ENCODE assay signal across 8 cellular contexts in the genomic region with DNA sequence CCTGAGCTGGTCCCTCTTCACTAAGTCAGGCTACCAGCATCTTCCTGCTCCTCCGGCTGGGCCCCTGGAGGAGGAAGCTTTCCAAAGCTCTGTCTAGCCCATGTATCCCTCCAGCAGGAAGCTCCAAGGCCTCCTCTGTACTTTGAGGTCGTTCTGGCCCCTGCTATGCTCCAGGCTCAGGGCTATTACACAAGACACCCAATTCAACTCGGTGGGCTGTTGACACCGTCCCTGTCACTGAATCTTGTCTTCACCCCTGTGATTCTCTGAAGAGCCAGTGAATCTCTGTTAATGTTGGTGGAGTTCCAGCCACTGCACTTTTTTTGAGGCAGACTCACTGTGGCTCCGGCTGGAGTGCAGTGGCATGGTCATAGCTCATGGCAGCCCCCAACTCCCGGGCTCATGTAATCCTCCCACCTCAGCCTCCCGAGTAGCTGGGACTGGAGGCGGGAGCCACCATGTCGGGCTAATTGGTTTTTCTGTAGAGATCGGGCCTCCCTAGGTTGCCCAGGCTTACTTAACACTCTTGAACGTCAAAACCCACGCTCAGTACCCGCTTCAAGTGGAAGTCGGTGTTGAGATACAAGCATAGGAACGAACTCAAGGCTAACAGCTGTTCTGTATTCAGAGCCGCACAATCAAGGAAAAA. TPM values are rescaled to one million over a fixed set of nuclear protein-coding genes. Genes with fewer than 3 reads are reported as not detected.
DNase-seq lines count a peak whose midpoint lies in the region; ATAC-seq and TF ChIP-seq lines count a peak whose summit lies in the region.

No MANE protein-coding gene starts in this region.

- H3K4me3 ChIP-seq in left ventricle myocardium inferior = peak overlapping the region; percentile 96

- H3K27me3 ChIP-seq in left ventricle myocardium inferior (ENCODE audit: low read depth) = no peaks in the 10 kb centered on the region

- no peaks in the 10 kb centered on the region for H3K9me3 Mint-ChIP-seq in T-helper 2 cell treated with Interferon-gamma antibody and Interleukin-4, amounts not matched to agents 5 μg/mL and 100 μg/mL, for 36 hours
- no peaks in the 10 kb centered on the region for H3K9me3 Mint-ChIP-seq in stimulated activated effector memory CD8-positive, alpha-beta T cell treated with anti-CD3 and anti-CD28 coated beads, Interleukin-12 subunit alpha, Interleukin-12 subunit beta, amount 100 ng/mL, for 72 hours

- TF ChIP-seq CTCF in left ventricle myocardium inferior (IDR thresholded peaks at IDR 0.05; ENCODE audit: borderline replicate concordance) = no peak

- peaks cover 23% of the 10 kb centered on the region for H3K4me1 Mint-ChIP-seq in T-helper 2 cell treated with Interferon-gamma antibody and Interleukin-4, amounts not matched to agents 5 μg/mL and 100 μg/mL, for 36 hours (ENCODE audit: low read depth)
- peaks cover 34% of the 10 kb centered on the region for H3K4me1 Mint-ChIP-seq in stimulated activated effector memory CD8-positive, alpha-beta T cell treated with anti-CD3 and anti-CD28 coated beads, Interleukin-12 subunit alpha, Interleukin-12 subunit beta, amount 100 ng/mL, for 72 hours

- H3K9me3 ChIP-seq in left ventricle myocardium inferior (replicated peaks) = no peaks in the 10 kb centered on the region

- peak; percentile 76 for DNase-seq in SHP77 treated with DMSO at 0.1 percent for 48 hours (lab: John Stamatoyannopoulos, UW)
- no peak for DNase-seq in SHP77 (lab: John Stamatoyannopoulos, UW)
- no peak for DNase-seq in T-helper 2 cell treated with Interferon-gamma antibody and Interleukin-4, amounts not matched to agents 5 μg/mL and 100 μg/mL, for 36 hours (ENCODE audit: low spot score)
- DNase-seq in left ventricle myocardium inferior = no peak
- no peak for DNase-seq in stimulated activated effector memory CD8-positive, alpha-beta T cell treated with anti-CD3 and anti-CD28 coated beads, Interleukin-12 subunit alpha, Interleukin-12 subunit beta, amount 100 ng/mL, for 72 hours (ENCODE audit: low spot score in 2 of 2)
- no peak for DNase-seq in DMS79 (lab: John Stamatoyannopoulos, UW)
- DNase-seq in stimulated activated CD4-positive, alpha-beta T cell treated with anti-CD3 and anti-CD28 coated beads, Interleukin-4, amount 100 ng/mL, for 24 hours = no peak

- H3K27ac ChIP-seq in left ventricle myocardium inferior (replicated peaks) = peak overlapping the region; percentile 97

- H3K4me3 Mint-ChIP-seq in T-helper 2 cell treated with Interferon-gamma antibody and Interleukin-4, amounts not matched to agents 5 μg/mL and 100 μg/mL, for 36 hours = peak overlapping the region; percentile 91
- peak overlapping the region; percentile 84 for H3K4me3 Mint-ChIP-seq in stimulated activated effector memory CD8-positive, alpha-beta T cell treated with anti-CD3 and anti-CD28 coated beads, Interleukin-12 subunit alpha, Interleukin-12 subunit beta, amount 100 ng/mL, for 72 hours

- intact Hi-C loops in left ventricle myocardium inferior (cut with micrococcal nuclease) = no loop called here

- peak; percentile 5 for ATAC-seq in stimulated activated effector memory CD8-positive, alpha-beta T cell treated with anti-CD3 and anti-CD28 coated beads, Interleukin-12 subunit alpha, Interleukin-12 subunit beta, amount 100 ng/mL, for 72 hours
- no peak for ATAC-seq in HG03520 (IDR thresholded peaks at IDR 0.05; ENCODE audit: unreplicated experiment)

- no peaks in the 10 kb centered on the region for H3K27me3 Mint-ChIP-seq in T-helper 2 cell treated with Interferon-gamma antibody and Interleukin-4, amounts not matched to agents 5 μg/mL and 100 μg/mL, for 36 hours (ENCODE audit: low read depth)

- H3K36me3 Mint-ChIP-seq in T-helper 2 cell treated with Interferon-gamma antibody and Interleukin-4, amounts not matched to agents 5 μg/mL and 100 μg/mL, for 36 hours (ENCODE audit: low read depth) = peaks cover 14% of the 10 kb centered on the region
- H3K36me3 Mint-ChIP-seq in stimulated activated effector memory CD8-positive, alpha-beta T cell treated with anti-CD3 and anti-CD28 coated beads, Interleukin-12 subunit alpha, Interleukin-12 subunit beta, amount 100 ng/mL, for 72 hours = peaks cover 34% of the 10 kb centered on the region

- H3K27ac Mint-ChIP-seq in T-helper 2 cell treated with Interferon-gamma antibody and Interleukin-4, amounts not matched to agents 5 μg/mL and 100 μg/mL, for 36 hours = peak overlapping the region; percentile 92
- peak overlapping the region; percentile 94 for H3K27ac Mint-ChIP-seq in stimulated activated effector memory CD8-positive, alpha-beta T cell treated with anti-CD3 and anti-CD28 coated beads, Interleukin-12 subunit alpha, Interleukin-12 subunit beta, amount 100 ng/mL, for 72 hours

- peaks cover 32% of the 10 kb centered on the region for H3K4me1 ChIP-seq in left ventricle myocardium inferior

- peaks cover 12% of the 10 kb centered on the region for H3K36me3 ChIP-seq in left ventricle myocardium inferior

RNA-seq across cellular contexts. Expression of a gene that starts 0.5 kb away (rescaled TPM):
- 76.6 TPM for total RNA-seq in left ventricle myocardium inferior

RNA-seq across cellular contexts. Expression of a gene that starts 16.4 kb away (rescaled TPM):
- total RNA-seq in left ventricle myocardium inferior = 643 TPM

RNA-seq across cellular contexts. Expression of a gene that starts 18.5 kb away (rescaled TPM):
- total RNA-seq in left ventricle myocardium inferior = 20.0 TPM

RNA-seq across cellular contexts. Expression of a gene that starts 24.6 kb away (rescaled TPM):
- 1.5 TPM for total RNA-seq in left ventricle myocardium inferior

RNA-seq across cellular contexts. Expression of a gene that starts 30.4 kb away (rescaled TPM):
- total RNA-seq in left ventricle myocardium inferior = 52.0 TPM
